9 cellular contexts compared by ENCODE assay signal in genomic region chr2:241638063-241638660, GRCh38. TPM values are rescaled to one million over a fixed set of nuclear protein-coding genes. Genes with fewer than 3 reads are reported as not detected.
A peak's percentile ranks its signal among the peaks of the same experiment; 100 is the strongest.
DNase-seq lines count a peak whose midpoint lies in the region; ATAC-seq and TF ChIP-seq lines count a peak whose summit lies in the region.
"Had no signal": no experiment of that assay in that cellular context is flagged by ENCODE, and none has a peak within 500 bp of the region (broad histone marks: within the 10 kb centered on the region; RNA-seq: fewer than 3 reads in every experiment).

No MANE protein-coding gene starts in this region.

- H3K36me3 ChIP-seq in PC-9 (ENCODE audit: low read depth) = no peaks in the 10 kb centered on the region; the same call in 1 of the 2 replicates
- H3K36me3 ChIP-seq in esophagus muscularis mucosa = peaks cover 8 to 19% (median 13%) of the 10 kb centered on the region in 4 donors
- H3K36me3 ChIP-seq in rectal smooth muscle tissue (ENCODE audit: control insufficient read depth, insufficient read depth, low read length) = peaks cover 2% of the 10 kb centered on the region

- H3K9me2 ChIP-seq in PC-9 (ENCODE audit: insufficient read depth) = no peaks in the 10 kb centered on the region

- TF ChIP-seq CTCF in GM12875 (IDR thresholded peaks at IDR 0.05; ENCODE audit: borderline replicate concordance, insufficient read depth, low read depth, low read length) (no peak), PC-9 (conservative IDR thresholded peaks at IDR 0.05) (no peak), esophagus muscularis mucosa (IDR thresholded peaks at IDR 0.05) (no peak)

- peaks cover 88% of the 10 kb centered on the region for H3K79me2 ChIP-seq in PC-9 (ENCODE audit: low read depth)

- intact Hi-C loops in PC-9 (cut with micrococcal nuclease; ENCODE audit: unreplicated experiment) (loop anchor here (10.0 kb wide), 1 partner anchor 363 kb away; no protein-coding TSS in a partner anchor), esophagus muscularis mucosa (cut with DNase I) (loop anchor here (5.0 kb wide), 1 partner anchor 44 kb away; no protein-coding TSS in a partner anchor)

- H3K27ac ChIP-seq in PC-9 (no peak overlapping the region), esophagus muscularis mucosa (replicated peaks in 1 of 4) (peak overlapping the region; percentile 96 to 99 (median 98)), rectal smooth muscle tissue (ENCODE audit: low read depth, low read length) (peak overlapping the region; percentile 61)

- no peak for TF ChIP-seq EP300 in esophagus muscularis mucosa (IDR thresholded peaks at IDR 0.05)

- no peak for TF ChIP-seq POLR2A in esophagus muscularis mucosa (IDR thresholded peaks at IDR 0.05; ENCODE audit: low read depth)

- CTCF ChIA-PET in PC-9 (lab: Charles Lee) = interaction anchor here (0.6 to 0.8 kb wide), 4 partner anchors 41 to 560 kb away, joined by 3 to 7 read pairs (median 4); no protein-coding TSS in a partner anchor

- H3K4me3 ChIP-seq in GM12875 (ENCODE audit: low read depth, low read length) (peak overlapping the region; percentile 92), PC-9 (peak overlapping the region; percentile 92), esophagus muscularis mucosa (peak overlapping the region; percentile 89 to 99 (median 94)), rectal smooth muscle tissue (ENCODE audit: low read length) (peak overlapping the region; percentile 95)

- POLR2A ChIA-PET in PC-9 (lab: Charles Lee; ENCODE audit: unreplicated experiment) = interaction anchor here (0.6 kb wide), 1 partner anchor 50 kb away, joined by 4 read pairs; no protein-coding TSS in a partner anchor

- peaks cover 53% of the 10 kb centered on the region for H4K20me1 ChIP-seq in PC-9 (ENCODE audit: insufficient read depth)

- TSS peak; percentile 44 for BruUV-seq in PC-9 (replicated peaks; lab: Mats Ljungman, UMichigan)

- ATAC-seq in GM21723 (IDR thresholded peaks at IDR 0.05; ENCODE audit: unreplicated experiment) = no peak

- no peaks in the 10 kb centered on the region for H3K9me3 ChIP-seq in PC-9 (ENCODE audit: insufficient read depth, low read depth)
- no peaks in the 10 kb centered on the region for H3K9me3 ChIP-seq in esophagus muscularis mucosa

- no peaks in the 10 kb centered on the region for H3F3A ChIP-seq in PC-9 (ENCODE audit: insufficient read depth, low read depth)

- no peaks in the 10 kb centered on the region for H3K27me3 ChIP-seq in PC-9 (ENCODE audit: insufficient read depth, low read depth)
- no peaks in the 10 kb centered on the region for H3K27me3 ChIP-seq in esophagus muscularis mucosa
- H3K27me3 ChIP-seq in rectal smooth muscle tissue (ENCODE audit: control insufficient read depth, insufficient read depth, low read length) = no peaks in the 10 kb centered on the region

- peak overlapping the region; percentile 4 for H3K9ac ChIP-seq in rectal smooth muscle tissue (ENCODE audit: low read length)

- DNase-seq in PC-9 (no peak), esophagus muscularis mucosa (ENCODE audit: extremely low spot score) (no peak), SW480 (ENCODE audit: low spot score) (no peak)
- no peak for DNase-seq in activated CD4-positive, CD25-positive, alpha-beta regulatory T cell treated with anti-CD3 and anti-CD28 coated beads, Interleukin-2, amount 50 U/mL, for 72 hours
- DNase-seq in stimulated activated CD4-positive, alpha-beta T cell treated with anti-CD3 and anti-CD28 coated beads, Interleukin-4, amount 100 ng/mL, for 1 hour = no peak
- DNase-seq: NCI-H1048 had no signal

- peak overlapping the region; percentile 79 for H3K4me2 ChIP-seq in PC-9

- peak overlapping the region; percentile 92 for H2AFZ ChIP-seq in PC-9

- H3K4me1 ChIP-seq in PC-9 (replicated peaks; ENCODE audit: insufficient read depth) = peaks cover 25% of the 10 kb centered on the region
- peaks cover 47 to 82% (median 65%) of the 10 kb centered on the region in 4 donors for H3K4me1 ChIP-seq in esophagus muscularis mucosa
- peaks cover 14% of the 10 kb centered on the region for H3K4me1 ChIP-seq in rectal smooth muscle tissue (ENCODE audit: control insufficient read depth, insufficient read depth, low read length)

- WGBS in esophagus muscularis mucosa = 2% methylated on average over 23 of the region's 27 CpGs

RNA-seq across cellular contexts. Expression of gene ATG4B, which starts 0.7 kb away (rescaled TPM):
- 162 and 177 TPM in 2 replicates for total RNA-seq in PC-9 (2021)
- 10 to 100 TPM; 39.1 to 76.0 (median 55.3) TPM for total RNA-seq in esophagus muscularis mucosa

RNA-seq across cellular contexts. Expression of gene THAP4, which starts 1.2 kb away (rescaled TPM):
- 78.2 and 94.8 TPM in 2 replicates for total RNA-seq in PC-9 (2021)
- total RNA-seq in esophagus muscularis mucosa = 10 to 100 TPM; 37.0 to 69.8 (median 49.6) TPM

RNA-seq across cellular contexts. Expression of gene DTYMK, which starts 48.5 kb away (rescaled TPM):
- total RNA-seq in PC-9 (2021) (183 and 191 TPM in 2 replicates), esophagus muscularis mucosa (10 to 100 TPM in 2 of 4 donors, 1 to 10 TPM in 2; 6.8 to 14.5 (median 10.6) TPM)

Comparison
In these comparisons a context has a peak if more than half of its experiments do, and no peak if none do; other contexts are left out.
1. RNA of gene DTYMK, which starts 48.5 kb away (total RNA-seq): 183 to 191 TPM in PC-9; 6.8 to 14.5 TPM in esophagus muscularis mucosa; every median in the first group is over 10 times any median in the second.
2. Peak in every context shown above with its lines, with median percentiles within 50 percentile points of each other: H3K4me3 ChIP-seq.